In genomic region chr20:37564388-37565133, GRCh38 we compare ENCODE assay signal across 9 cellular contexts. TPM values are rescaled to one million over a fixed set of nuclear protein-coding genes. Genes with fewer than 3 reads are reported as not detected.
DNase-seq lines count a peak whose midpoint lies in the region; TF ChIP-seq lines count a peak whose summit lies in the region.
"Had no signal": no experiment of that assay in that cellular context is flagged by ENCODE, and none has a peak within 500 bp of the region (broad histone marks: within the 10 kb centered on the region; RNA-seq: fewer than 3 reads in every experiment).

No MANE protein-coding gene starts in this region.

- no peaks in the 10 kb centered on the region for H3K4me1 Mint-ChIP-seq in CD4-positive, alpha-beta memory T cell
- H3K4me1 Mint-ChIP-seq in HFFc6 (ENCODE audit: low read depth) = peaks cover 21% of the 10 kb centered on the region

- POLR2A ChIA-PET in CD4-positive, alpha-beta memory T cell (lab: Charles Lee; ENCODE audit: partially characterized antibody) = no interaction called here

- H3K4me3 ChIP-seq in CD4-positive, alpha-beta memory T cell (ENCODE audit: low read length in 2 of 2) = no peak overlapping the region
- no peak overlapping the region for H3K4me3 ChIP-seq in adipocyte (ENCODE audit: low read length)

- H3K4me1 ChIP-seq in CD4-positive, alpha-beta memory T cell (ENCODE audit: insufficient read depth, low read length) = no peaks in the 10 kb centered on the region
- peaks cover 2% of the 10 kb centered on the region for H3K4me1 ChIP-seq in adipocyte (ENCODE audit: control insufficient read depth, insufficient read depth, low read length)

- H3K4me3 Mint-ChIP-seq in CD4-positive, alpha-beta memory T cell = peak overlapping the region in 1 of 8 donors; percentile 13
- H3K4me3 Mint-ChIP-seq in HFFc6 = no peak overlapping the region
- H3K4me3 Mint-ChIP-seq: IgD-negative memory B cell had no signal

- H3K27ac ChIP-seq in CD4-positive, alpha-beta memory T cell (ENCODE audit: low read depth, low read length) = no peak overlapping the region

- no peaks in the 10 kb centered on the region for H3K9me3 Mint-ChIP-seq in CD4-positive, alpha-beta memory T cell
- no peaks in the 10 kb centered on the region for H3K9me3 Mint-ChIP-seq in HFFc6
- H3K9me3 Mint-ChIP-seq: IgD-negative memory B cell had no signal

- peak; percentile 96 for TF ChIP-seq CTCF in HFFc6 (IDR thresholded peaks at IDR 0.05)

- H3K36me3 ChIP-seq in CD4-positive, alpha-beta memory T cell (ENCODE audit: insufficient read depth, low read length) = no peaks in the 10 kb centered on the region
- H3K36me3 ChIP-seq in adipocyte (ENCODE audit: control insufficient read depth, insufficient read depth, low read length, severe bottlenecking) = no peaks in the 10 kb centered on the region

- no peaks in the 10 kb centered on the region for H3K9me3 ChIP-seq in CD4-positive, alpha-beta memory T cell (ENCODE audit: control insufficient read depth in 1 of 2, low read length in 2 of 2)
- H3K9me3 ChIP-seq in adipocyte (ENCODE audit: control insufficient read depth, low read length) = peaks cover 13% of the 10 kb centered on the region

- intact Hi-C loops in CD4-positive, alpha-beta memory T cell (cut with micrococcal nuclease) = loop anchor here (5.0 kb wide), 1 partner anchor 428 kb away; no protein-coding TSS in a partner anchor

- CTCF ChIA-PET in CD4-positive, alpha-beta memory T cell (lab: Charles Lee; ENCODE audit: partially characterized antibody) = interaction anchor here (0.8 to 3.7 kb wide), 6 partner anchors 9 to 657 kb away, joined by 3 to 20 read pairs (median 6); no protein-coding TSS in a partner anchor

- H3K27me3 ChIP-seq in CD4-positive, alpha-beta memory T cell (ENCODE audit: insufficient read depth, low read length) = peaks cover 16% of the 10 kb centered on the region
- H3K27me3 ChIP-seq in adipocyte (replicated peaks; ENCODE audit: control insufficient read depth, insufficient read depth, low read length) = peaks cover 65% of the 10 kb centered on the region

- H3K36me3 Mint-ChIP-seq in CD4-positive, alpha-beta memory T cell = no peaks in the 10 kb centered on the region
- no peaks in the 10 kb centered on the region for H3K36me3 Mint-ChIP-seq in HFFc6 (ENCODE audit: low read depth)
- H3K36me3 Mint-ChIP-seq: IgD-negative memory B cell had no signal

- H3K27me3 Mint-ChIP-seq in CD4-positive, alpha-beta memory T cell = peaks cover 29 to 38% of the 10 kb centered on the region in 2 donors
- H3K27me3 Mint-ChIP-seq in HFFc6 (ENCODE audit: insufficient read depth) = peaks cover 39% of the 10 kb centered on the region

- DNase-seq in CD4-positive, alpha-beta memory T cell = peak in 4 of 5 donors; percentile 9 to 34 (median 14)
- DNase-seq in HFFc6 (no peak), RPMI7951 (ENCODE audit: low read depth) (peak; percentile 28), adipocyte (ENCODE audit: low read depth) (peak; percentile 77), hypothalamus (lab: John Stamatoyannopoulos, UW) (peak in 28 of 51 donors; percentile 3 to 58 (median 18)), T1000 (lab: John Stamatoyannopoulos, UW) (no peak), dedifferentiated amniotic fluid mesenchymal stem cell (ENCODE audit: extremely low spot score) (no peak)
- peak; percentile 46 for DNase-seq in stimulated activated CD4-positive, alpha-beta T cell treated with anti-CD3 and anti-CD28 coated beads, Interleukin-12 subunit alpha, Interleukin-12 subunit beta, amount 100 ng/mL, for 4 hours

- H3K27ac Mint-ChIP-seq in CD4-positive, alpha-beta memory T cell = no peak overlapping the region
- H3K27ac Mint-ChIP-seq in HFFc6 = no peak overlapping the region
- H3K27ac Mint-ChIP-seq: IgD-negative memory B cell had no signal

- H3K9ac ChIP-seq in adipocyte (ENCODE audit: low read length) = no peak overlapping the region

RNA-seq across cellular contexts. Expression of gene BLCAP, which starts 36.9 kb away (rescaled TPM):
- total RNA-seq in CD4-positive, alpha-beta memory T cell = 10 to 100 TPM; 81.7 to 87.5 TPM
- 10 to 100 TPM; 63.7 to 97.4 TPM for polyA plus RNA-seq in CD4-positive, alpha-beta memory T cell
- 100 to 1,000 TPM in 2 of 6 experiments, 10 to 100 TPM in 4; 83.7 to 110 (median 97.3) TPM for total RNA-seq in HFFc6 (2021; fragmentation: NEBNext Ultra II Directional; extraction: Animal tissue kit (Norgen Biotek cat#: 25700))
- total RNA-seq in RPMI7951 (2014; rRNA removed; shearing (Covaris generic)) = 57.5 and 64.4 TPM in 2 replicates

RNA-seq across cellular contexts. Expression of gene NNAT, which starts 43.5 kb away (rescaled TPM):
- total RNA-seq in CD4-positive, alpha-beta memory T cell = not detected
- polyA plus RNA-seq in CD4-positive, alpha-beta memory T cell = not detected
- not detected for total RNA-seq in HFFc6 (2021; fragmentation: NEBNext Ultra II Directional; extraction: Animal tissue kit (Norgen Biotek cat#: 25700))
- not detected in 2 replicates for total RNA-seq in RPMI7951 (2014; rRNA removed; shearing (Covaris generic))
- polyA plus RNA-seq: IgD-negative memory B cell had no signal

Comparison
In these comparisons a context has a peak if more than half of its experiments do, and no peak if none do; other contexts are left out.
1. DNase-seq: peak in CD4-positive, alpha-beta memory T cell (4 of 5), RPMI7951 (single experiment), adipocyte (single experiment), hypothalamus (28 of 51) and stimulated activated CD4-positive, alpha-beta T cell treated with anti-CD3 and anti-CD28 coated beads, Interleukin-12 subunit alpha, Interleukin-12 subunit beta, amount 100 ng/mL, for 4 hours (single experiment); none in HFFc6 (single experiment), T1000 (single experiment) and dedifferentiated amniotic fluid mesenchymal stem cell (single experiment).